In genomic region chr4:149353241-149353640, GRCh38 we compare ENCODE assay signal across 23 cellular contexts.
"Had no signal": no experiment of that assay in that cellular context is flagged by ENCODE, and none has a peak within 500 bp of the region (broad histone marks: within the 10 kb centered on the region; RNA-seq: fewer than 3 reads in every experiment).

No MANE protein-coding gene starts in this region.

- H3K36me3 Mint-ChIP-seq: naive thymus-derived CD4-positive, alpha-beta T cell; stimulated activated memory B cell treated with anti-CD40 and anti-IgM and Interleukin-4, amounts not matched to agents 10 μg/mL and 1 μg/mL and 100 μg/mL, for 72 hours had no signal

- H3K4me3 ChIP-seq: left ventricle myocardium inferior, lung, mucosa of descending colon, ovary, right atrium auricular region, right lobe of liver, smooth muscle cell, transverse colon, upper lobe of left lung, vagina had no signal

- H3K4me1 Mint-ChIP-seq: naive thymus-derived CD4-positive, alpha-beta T cell; stimulated activated memory B cell treated with anti-CD40 and anti-IgM and Interleukin-4, amounts not matched to agents 10 μg/mL and 1 μg/mL and 100 μg/mL, for 72 hours; stimulated activated naive CD8-positive, alpha-beta T cell treated with anti-CD3 and anti-CD28 coated beads, Interleukin-15, amount 100 ng/mL, for 72 hours had no signal

- H3K4me3 Mint-ChIP-seq: naive thymus-derived CD4-positive, alpha-beta T cell; natural killer cell treated with Interleukin-12 subunit alpha and Interleukin-12 subunit beta and Interleukin-15 and Interleukin-18, amount 100 ng/mL, for 72 hours; stimulated activated memory B cell treated with anti-CD40 and anti-IgM and Interleukin-4, amounts not matched to agents 10 μg/mL and 1 μg/mL and 100 μg/mL, for 72 hours; stimulated activated naive CD8-positive, alpha-beta T cell treated with anti-CD3 and anti-CD28 coated beads, Interleukin-15, amount 100 ng/mL, for 72 hours had no signal

- H3K36me3 ChIP-seq: left ventricle myocardium inferior, ovary, right atrium auricular region, right lobe of liver, transverse colon, upper lobe of left lung, vagina had no signal

- H3K27me3 Mint-ChIP-seq: naive thymus-derived CD4-positive, alpha-beta T cell; natural killer cell treated with Interleukin-12 subunit alpha and Interleukin-12 subunit beta and Interleukin-15 and Interleukin-18, amount 100 ng/mL, for 72 hours; progenitor cell of endocrine pancreas; stimulated activated memory B cell treated with anti-CD40 and anti-IgM and Interleukin-4, amounts not matched to agents 10 μg/mL and 1 μg/mL and 100 μg/mL, for 72 hours; stimulated activated naive CD8-positive, alpha-beta T cell treated with anti-CD3 and anti-CD28 coated beads, Interleukin-15, amount 100 ng/mL, for 72 hours had no signal

- H3K4me2 ChIP-seq: smooth muscle cell had no signal

- DNase-seq: islet precursor cell; left ventricle myocardium inferior; midbrain; mucosa of descending colon; naive thymus-derived CD4-positive, alpha-beta T cell; ovary; right lobe of liver; stimulated activated CD4-positive, alpha-beta T cell treated with anti-CD3 and anti-CD28 coated beads, Interleukin-1b, Interleukin-23, amount 100 ng/mL, for 48 hours; stimulated activated CD4-positive, alpha-beta T cell treated with anti-CD3 and anti-CD28 coated beads, Interleukin-2, amount 100 ng/mL, for 48 hours; stimulated activated CD4-positive, alpha-beta T cell treated with anti-CD3 and anti-CD28 coated beads, Interleukin-4, amount 100 ng/mL, for 4 hours; stimulated activated CD8-positive, alpha-beta memory T cell treated with anti-CD3 and anti-CD28 coated beads, Interleukin-4, amount 100 ng/mL, for 48 hours; stimulated activated naive CD4-positive, alpha-beta T cell treated with Interleukin-2 at 50 U/mL for 16 hours; stimulated activated naive CD8-positive, alpha-beta T cell treated with anti-CD3 and anti-CD28 coated beads, Interleukin-15, amount 100 ng/mL, for 72 hours; substantia nigra; transverse colon; upper lobe of left lung had no signal

- ATAC-seq: mucosa of descending colon; naive thymus-derived CD4-positive, alpha-beta T cell; natural killer cell treated with Interleukin-12 subunit alpha and Interleukin-12 subunit beta and Interleukin-15 and Interleukin-18, amount 100 ng/mL, for 72 hours; right lobe of liver; stimulated activated memory B cell treated with anti-CD40 and anti-IgM and Interleukin-4, amounts not matched to agents 10 μg/mL and 1 μg/mL and 100 μg/mL, for 72 hours; stimulated activated naive CD8-positive, alpha-beta T cell treated with anti-CD3 and anti-CD28 coated beads, Interleukin-15, amount 100 ng/mL, for 72 hours had no signal

- H3K27ac ChIP-seq: left ventricle myocardium inferior, ovary, right atrium auricular region, right lobe of liver, transverse colon, upper lobe of left lung, vagina had no signal

- H3K27ac Mint-ChIP-seq: naive thymus-derived CD4-positive, alpha-beta T cell; natural killer cell treated with Interleukin-12 subunit alpha and Interleukin-12 subunit beta and Interleukin-15 and Interleukin-18, amount 100 ng/mL, for 72 hours; progenitor cell of endocrine pancreas; stimulated activated memory B cell treated with anti-CD40 and anti-IgM and Interleukin-4, amounts not matched to agents 10 μg/mL and 1 μg/mL and 100 μg/mL, for 72 hours; stimulated activated naive CD8-positive, alpha-beta T cell treated with anti-CD3 and anti-CD28 coated beads, Interleukin-15, amount 100 ng/mL, for 72 hours had no signal

- H3K4me1 ChIP-seq: left ventricle myocardium inferior, right atrium auricular region, right lobe of liver, transverse colon, upper lobe of left lung, vagina had no signal

- H3K27me3 ChIP-seq: ovary, right atrium auricular region, right lobe of liver, transverse colon, upper lobe of left lung, vagina had no signal
